In the genomic region with DNA sequence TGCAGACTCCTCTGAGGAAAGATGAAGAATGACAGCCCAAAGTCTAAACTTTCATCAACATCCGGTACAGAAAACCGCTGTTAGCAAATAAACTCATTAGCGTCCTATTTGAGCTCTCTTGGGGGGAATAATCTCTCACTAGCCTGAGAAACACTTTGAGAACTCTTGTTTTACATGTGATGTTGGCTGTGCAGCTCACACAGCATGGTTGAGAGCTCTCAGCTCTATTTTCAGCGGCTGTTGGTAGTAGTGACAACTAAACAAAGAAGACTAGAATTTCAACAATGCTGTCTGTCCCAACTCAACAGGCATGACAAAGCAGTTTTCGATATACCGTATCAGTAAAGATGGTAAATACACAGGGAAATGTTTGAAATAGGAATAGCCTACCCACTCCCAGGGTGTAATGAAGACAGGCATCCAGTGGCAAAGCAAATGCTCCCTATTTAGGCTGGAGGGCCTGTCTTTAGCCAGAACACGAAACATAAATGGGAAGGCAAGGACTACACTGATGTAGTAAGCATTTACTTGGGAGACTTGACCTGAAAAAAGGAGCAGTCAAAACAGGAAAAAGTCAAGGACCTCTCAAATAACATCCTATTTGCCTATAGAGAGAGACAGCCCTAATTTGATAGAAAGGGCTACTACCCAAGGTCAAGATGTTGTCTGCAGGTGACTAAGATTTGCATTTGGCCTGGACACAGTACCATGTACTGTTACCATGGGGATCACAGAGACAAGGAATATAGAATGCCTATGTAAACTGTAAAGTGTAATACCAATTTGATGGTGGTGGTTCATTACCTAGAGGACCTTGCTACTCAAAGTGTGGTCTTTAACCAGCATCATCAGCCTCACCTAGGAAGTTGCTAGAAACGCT, we compare ENCODE assay signal across 15 cellular contexts.
DNase-seq lines count a peak whose midpoint lies in the region; ATAC-seq and TF ChIP-seq lines count a peak whose summit lies in the region.
"Had no signal": no experiment of that assay in that cellular context is flagged by ENCODE, and none has a peak within 500 bp of the region (broad histone marks: within the 10 kb centered on the region; RNA-seq: fewer than 3 reads in every experiment).

No MANE protein-coding gene starts in this region.

- no peak overlapping the region for H3K4me3 ChIP-seq in GM23248
- H3K4me3 ChIP-seq in left ventricle myocardium inferior: no peak overlapping the region

- H4K20me1 ChIP-seq in GM23248 (ENCODE audit: insufficient read depth): no peaks in the 10 kb centered on the region

- H3K36me3 ChIP-seq in GM23248 (ENCODE audit: low read depth) (no peaks in the 10 kb centered on the region), left ventricle myocardium inferior (no peaks in the 10 kb centered on the region)

- no peak overlapping the region for H3K9ac ChIP-seq in GM23248

- H3K4me1 ChIP-seq in GM23248 (ENCODE audit: insufficient read depth) (peaks cover 16% of the 10 kb centered on the region), left ventricle myocardium inferior (peaks cover 24% of the 10 kb centered on the region)

- no peaks in the 10 kb centered on the region for H3K9me3 ChIP-seq in GM23248 (ENCODE audit: low read depth)
- H3K9me3 ChIP-seq in left ventricle myocardium inferior (replicated peaks): no peaks in the 10 kb centered on the region

- H3K27me3 ChIP-seq in GM23248 (replicated peaks; ENCODE audit: insufficient read depth): no peaks in the 10 kb centered on the region
- H3K27me3 ChIP-seq in left ventricle myocardium inferior (ENCODE audit: low read depth): no peaks in the 10 kb centered on the region

- H2AFZ ChIP-seq in GM23248: peak overlapping the region; percentile 5; the same call in 1 of the 2 replicates

- ATAC-seq in GM18519 (IDR thresholded peaks at IDR 0.05; ENCODE audit: low FRiP score, unreplicated experiment): no peak
- ATAC-seq: sciatic nerve had no signal

- H3K9me2 ChIP-seq in GM23248 (ENCODE audit: insufficient read depth): no peaks in the 10 kb centered on the region

- DNase-seq in GM23248 (no peak), NCI-H460 (ENCODE audit: extremely low read depth, low read depth) (peak; percentile 32), left ventricle myocardium inferior (no peak), pons (ENCODE audit: low spot score) (peak; percentile 41), NCI-H1048 (lab: John Stamatoyannopoulos, UW) (no peak), GM19238 (ENCODE audit: insufficient read length, low spot score) (no peak)
- DNase-seq: activated CD8-positive, alpha-beta memory T cell treated with anti-CD3 and anti-CD28 coated beads, Interleukin-2, amount 50 U/mL, for 48 hours; amygdala; CD4-positive, alpha-beta memory T cell; KG1; NCI-H446 treated with DMSO at 0.1 percent for 48 hours; SHP77 treated with DMSO at 0.1 percent for 48 hours had no signal

- in situ Hi-C loops in GM23248 (cut with MboI): no loop called here

- no peak overlapping the region for H3K27ac ChIP-seq in GM23248
- peak overlapping the region; percentile 83 for H3K27ac ChIP-seq in left ventricle myocardium inferior (replicated peaks)
- H3K27ac ChIP-seq: VCaP had no signal

- 86 to 88% methylated on average over 8 of the region's 8 CpGs for WGBS in GM23248 (ENCODE audit: low coverage in 1 of 2, low lambda C conversion rate in 2 of 2, missing lambda C conversion rate in 2 of 2), 2 experiments

- H3F3A ChIP-seq in GM23248 (ENCODE audit: insufficient read depth): peaks cover 15% of the 10 kb centered on the region

- TF ChIP-seq CTCF in left ventricle myocardium inferior (IDR thresholded peaks at IDR 0.05; ENCODE audit: borderline replicate concordance): no peak

- H3K79me2 ChIP-seq in GM23248 (ENCODE audit: insufficient read depth): no peaks in the 10 kb centered on the region

- intact Hi-C loops in left ventricle myocardium inferior (cut with micrococcal nuclease): no loop called here

- no peak overlapping the region for H3K4me2 ChIP-seq in GM23248 (ENCODE audit: unreplicated experiment)

Comparison
In these comparisons a context has a peak if more than half of its experiments do, and no peak if none do; other contexts are left out.
1. DNase-seq: peak in NCI-H460 (single experiment) and pons (single experiment); none in GM23248 (single experiment), left ventricle myocardium inferior (single experiment), NCI-H1048 (single experiment) and GM19238 (single experiment).